ENCODE assay signal across 1 cellular context in genomic region chr5:177005619-177006264, GRCh38.
TF ChIP-seq lines count a peak whose summit lies in the region.

No MANE protein-coding gene starts in this region.

TF ChIP-seq in HepG2, 621 proteins besides CTCF, POLR2A, EP300 and RAD21 (continued from another document and continues in another):
- TF ChIP-seq MXD3 (CRISPR knock-in tag; IDR thresholded peaks at IDR 0.05): no peak
- no peak for TF ChIP-seq ZMAT3 (CRISPR knock-in tag; conservative IDR thresholded peaks at IDR 0.05)
- TF ChIP-seq AFF4 (CRISPR knock-in tag; IDR thresholded peaks at IDR 0.05): no peak
- no peak for TF ChIP-seq ZNF124 (CRISPR knock-in tag; IDR thresholded peaks at IDR 0.05)
- no peak for TF ChIP-seq DMAP1 (CRISPR knock-in tag; IDR thresholded peaks at IDR 0.05)
- no peak for TF ChIP-seq KDM6A (CRISPR knock-in tag; IDR thresholded peaks at IDR 0.05; ENCODE audit: low read depth)
- no peak for TF ChIP-seq ZNF530 (CRISPR knock-in tag; IDR thresholded peaks at IDR 0.05; ENCODE audit: low read depth)
- TF ChIP-seq FOXM1 (CRISPR knock-in tag; IDR thresholded peaks at IDR 0.05): no peak
- TF ChIP-seq ATF7-NPFF (CRISPR knock-in tag; IDR thresholded peaks at IDR 0.05; ENCODE audit: low read depth): no peak; the same call in 1 of the 2 replicates
- no peak for TF ChIP-seq CHD4 (IDR thresholded peaks at IDR 0.05; ENCODE audit: borderline replicate concordance, low read length)
- no peak; the same call in 1 of the 2 replicates for TF ChIP-seq SAP130 (CRISPR knock-in tag; IDR thresholded peaks at IDR 0.05; ENCODE audit: low read depth)
- TF ChIP-seq TFE3 (CRISPR knock-in tag; IDR thresholded peaks at IDR 0.05): no peak
- TF ChIP-seq THAP9 (CRISPR knock-in tag; IDR thresholded peaks at IDR 0.05; ENCODE audit: borderline replicate concordance): no peak
- TF ChIP-seq GLMP (CRISPR knock-in tag; IDR thresholded peaks at IDR 0.05; ENCODE audit: borderline replicate concordance): no peak
- TF ChIP-seq ZNF414 (CRISPR knock-in tag; IDR thresholded peaks at IDR 0.05): no peak
- no peak for TF ChIP-seq ZNF724P (CRISPR knock-in tag; IDR thresholded peaks at IDR 0.05; ENCODE audit: borderline replicate concordance)
- no peak for TF ChIP-seq TEAD2 (CRISPR knock-in tag; IDR thresholded peaks at IDR 0.05)
- TF ChIP-seq ZNF446 (CRISPR knock-in tag; IDR thresholded peaks at IDR 0.05): 0 out of 2 replicates have a peak, but pooled peaks have one; percentile 73
- no peak for TF ChIP-seq FOXK1 (CRISPR knock-in tag; IDR thresholded peaks at IDR 0.05; ENCODE audit: borderline replicate concordance, low read depth)
- TF ChIP-seq GLI4 (CRISPR knock-in tag; IDR thresholded peaks at IDR 0.05; ENCODE audit: borderline replicate concordance): no peak
- no peak for TF ChIP-seq ZNF296 (CRISPR knock-in tag; conservative IDR thresholded peaks at IDR 0.05)
- 0 out of 2 replicates have a peak, but pooled peaks have one; percentile 7 for TF ChIP-seq ZNF317 (CRISPR knock-in tag; IDR thresholded peaks at IDR 0.05)
- no peak for TF ChIP-seq THAP8 (CRISPR knock-in tag; IDR thresholded peaks at IDR 0.05; ENCODE audit: borderline replicate concordance)
- peak; percentile 53; the same call in 1 of the 2 replicates for TF ChIP-seq ZNF225 (CRISPR knock-in tag; IDR thresholded peaks at IDR 0.05)
- TF ChIP-seq ZBTB33 (CRISPR knock-in tag; IDR thresholded peaks at IDR 0.05): no peak
- TF ChIP-seq DMTF1 (CRISPR knock-in tag; IDR thresholded peaks at IDR 0.05): no peak
- TF ChIP-seq PATZ1 (CRISPR knock-in tag; IDR thresholded peaks at IDR 0.05): peak; percentile 73
- TF ChIP-seq ZNF7 (CRISPR knock-in tag; IDR thresholded peaks at IDR 0.05): no peak
- no peak for TF ChIP-seq ZNF710 (CRISPR knock-in tag; IDR thresholded peaks at IDR 0.05; ENCODE audit: borderline replicate concordance)
- no peak for TF ChIP-seq RXRA (CRISPR knock-in tag; IDR thresholded peaks at IDR 0.05)
- TF ChIP-seq HINFP (CRISPR knock-in tag; IDR thresholded peaks at IDR 0.05; ENCODE audit: low read depth): no peak
- TF ChIP-seq ZNF496 (CRISPR knock-in tag; IDR thresholded peaks at IDR 0.05; ENCODE audit: insufficient replicate concordance): no peak
- TF ChIP-seq ZNF292 (CRISPR knock-in tag; IDR thresholded peaks at IDR 0.05; ENCODE audit: borderline replicate concordance, low read depth): no peak
- TF ChIP-seq NAIF1 (CRISPR knock-in tag; IDR thresholded peaks at IDR 0.05; ENCODE audit: borderline replicate concordance): no peak
- TF ChIP-seq RORA (CRISPR knock-in tag; IDR thresholded peaks at IDR 0.05): no peak
- no peak for TF ChIP-seq TAF1 (CRISPR knock-in tag; IDR thresholded peaks at IDR 0.05)
